29 cellular contexts compared by ENCODE assay signal in genomic region chr14:78484002-78484401, GRCh38.
"Had no signal": no experiment of that assay in that cellular context is flagged by ENCODE, and none has a peak within 500 bp of the region (broad histone marks: within the 10 kb centered on the region; RNA-seq: fewer than 3 reads in every experiment).

No MANE protein-coding gene starts in this region.

- H3K4me3 ChIP-seq: PC-9, SJCRH30, SK-N-MC had no signal

- H3K4me1 ChIP-seq: SJCRH30 had no signal

- H3K36me3 ChIP-seq: SJCRH30 had no signal

- H3K27me3 ChIP-seq: SJCRH30 had no signal

- H3K9ac ChIP-seq: KMS-11 had no signal

- H3K27ac ChIP-seq: KMS-11, PC-9, RWPE1, SJCRH30, SK-N-MC had no signal

- ATAC-seq: Panc1, Right ventricle myocardium inferior, SK-N-SH treated with all-trans-retinoic acid at 6 μM for 48 hours had no signal

- H3K9me3 ChIP-seq: SJCRH30 had no signal

- DNase-seq: Karpas-422, KBM-7, MM.1S, MV-4-11, NCI-H1092, NCI-H1105, NCI-H1417 treated with DMSO at 0.1 percent for 48 hours, NCI-H1436 treated with DMSO at 0.1 percent for 48 hours, NCI-H1694 treated with DMSO at 0.1 percent for 48 hours, NCI-H187 treated with DMSO at 0.1 percent for 48 hours, NCI-H2029, NCI-H2171 treated with DMSO at 0.1 percent for 48 hours, NCI-H2227 treated with DMSO at 0.1 percent for 48 hours, NCI-H345, NCI-H446, NCI-H510A treated with DMSO at 0.1 percent for 48 hours, NCI-H524 treated with DMSO at 0.1 percent for 48 hours, NCI-H526 treated with DMSO at 0.1 percent for 48 hours, NCI-H774, PC-9, SHP77, SIG-M5, SJCRH30 had no signal
